Comparison of ENCODE assay signal across 12 cellular contexts in the genomic region with DNA sequence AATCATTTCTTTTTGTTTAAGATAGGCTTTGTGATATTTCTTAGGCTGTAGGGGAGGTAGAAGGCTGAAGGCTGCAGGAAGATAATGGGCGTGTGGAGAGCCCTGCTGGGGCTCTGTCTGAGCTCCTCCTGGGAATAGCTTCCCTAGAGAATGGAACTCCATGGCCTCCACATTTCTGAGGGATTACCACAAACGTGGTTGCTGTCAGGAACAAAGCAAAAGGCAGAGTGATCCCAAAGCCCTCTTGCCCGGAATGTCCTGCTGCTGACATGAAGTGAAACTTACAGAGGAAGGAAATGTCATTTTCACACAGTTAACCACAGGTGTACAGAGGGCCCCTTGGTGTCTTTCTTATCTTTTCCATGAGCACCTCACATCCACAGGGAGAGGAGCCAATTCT.
A peak's percentile ranks its signal among the peaks of the same experiment; 100 is the strongest.
DNase-seq lines count a peak whose midpoint lies in the region; ATAC-seq and TF ChIP-seq lines count a peak whose summit lies in the region.
"Had no signal": no experiment of that assay in that cellular context is flagged by ENCODE, and none has a peak within 500 bp of the region (broad histone marks: within the 10 kb centered on the region; RNA-seq: fewer than 3 reads in every experiment).

No MANE protein-coding gene starts in this region.

- H3K4me3 ChIP-seq in GM23338, result no peak overlapping the region
- no peak overlapping the region for H3K4me3 ChIP-seq in NT2/D1 (ENCODE audit: insufficient read length, low read depth)
- no peak overlapping the region for H3K4me3 ChIP-seq in gastroesophageal sphincter
- H3K4me3 ChIP-seq: heart left ventricle, upper lobe of left lung had no signal

- DNase-seq in SKM-1 treated with dmso at 0.1 percent for 144 hours (lab: John Stamatoyannopoulos, UW; ENCODE audit: unreplicated experiment) (peak; percentile 8), SKM-1 (lab: John Stamatoyannopoulos, UW; ENCODE audit: unreplicated experiment) (no peak), GM23338 (ENCODE audit: low spot score) (peak; percentile 20), NT2/D1 (ENCODE audit: low read depth, low spot score) (peak; percentile 55), NCI-H446 treated with DMSO at 0.1 percent for 48 hours (lab: John Stamatoyannopoulos, UW) (no peak), T-helper 17 cell (no peak)
- no peak for DNase-seq in natural killer cell treated with Interleukin-12 subunit alpha and Interleukin-12 subunit beta and Interleukin-15 and Interleukin-18, amount 100 ng/mL, for 72 hours (ENCODE audit: low spot score)
- DNase-seq: heart left ventricle; HFFc6; stimulated activated CD4-positive, alpha-beta T cell treated with anti-CD3 and anti-CD28 coated beads, Interleukin-4, amount 100 ng/mL, for 1 hour; upper lobe of left lung had no signal

- H3K9me3 Mint-ChIP-seq in GM23338, result no peaks in the 10 kb centered on the region
- no peaks in the 10 kb centered on the region for H3K9me3 Mint-ChIP-seq in natural killer cell treated with Interleukin-12 subunit alpha and Interleukin-12 subunit beta and Interleukin-15 and Interleukin-18, amount 100 ng/mL, for 72 hours
- H3K9me3 Mint-ChIP-seq: HFFc6 had no signal

- H3K36me3 ChIP-seq in GM23338 (ENCODE audit: insufficient read depth), result no peaks in the 10 kb centered on the region
- no peaks in the 10 kb centered on the region for H3K36me3 ChIP-seq in NT2/D1 (ENCODE audit: insufficient read depth, insufficient read length, low read length)
- H3K36me3 ChIP-seq in gastroesophageal sphincter, result no peaks in the 10 kb centered on the region
- H3K36me3 ChIP-seq: heart left ventricle, upper lobe of left lung had no signal

- ATAC-seq in GM23338, result peak; percentile 91
- peak; percentile 65 to 75 for ATAC-seq in natural killer cell treated with Interleukin-12 subunit alpha and Interleukin-12 subunit beta and Interleukin-15 and Interleukin-18, amount 100 ng/mL, for 72 hours
- no peak for ATAC-seq in gastroesophageal sphincter
- ATAC-seq in T-helper 17 cell, result no peak
- ATAC-seq: heart left ventricle had no signal

- no peak overlapping the region for H3K9ac ChIP-seq in NT2/D1 (ENCODE audit: insufficient read length, low read depth)

- H3K9me3 ChIP-seq in NT2/D1 (ENCODE audit: insufficient read depth, low read length), result no peaks in the 10 kb centered on the region
- no peaks in the 10 kb centered on the region for H3K9me3 ChIP-seq in gastroesophageal sphincter
- no peaks in the 10 kb centered on the region for H3K9me3 ChIP-seq in T-helper 17 cell (ENCODE audit: control insufficient read depth, low read length, poor library complexity, severe bottlenecking)
- H3K9me3 ChIP-seq: heart left ventricle, upper lobe of left lung had no signal

- H3F3A ChIP-seq in GM23338 (replicated peaks; ENCODE audit: low read depth), result no peaks in the 10 kb centered on the region

- H3K27me3 Mint-ChIP-seq in GM23338 (ENCODE audit: insufficient read depth, low read depth, poor library complexity) (peaks cover 12% of the 10 kb centered on the region), T-helper 17 cell (no peaks in the 10 kb centered on the region)
- peaks cover 0 to 2% of the 10 kb centered on the region in 2 donors for H3K27me3 Mint-ChIP-seq in natural killer cell treated with Interleukin-12 subunit alpha and Interleukin-12 subunit beta and Interleukin-15 and Interleukin-18, amount 100 ng/mL, for 72 hours

- H3K4me1 ChIP-seq in GM23338 (ENCODE audit: insufficient read depth) (no peaks in the 10 kb centered on the region), NT2/D1 (ENCODE audit: insufficient read depth, insufficient read length) (peaks cover 3% of the 10 kb centered on the region), gastroesophageal sphincter (peaks cover 0 to 5% (median 0%) of the 10 kb centered on the region in 3 donors)

- no peak for TF ChIP-seq POLR2A in gastroesophageal sphincter (IDR thresholded peaks at IDR 0.05)

- no peak overlapping the region for H3K27ac ChIP-seq in GM23338 (ENCODE audit: low read depth)
- no peak overlapping the region for H3K27ac ChIP-seq in gastroesophageal sphincter
- H3K27ac ChIP-seq: heart left ventricle, upper lobe of left lung had no signal

- H3K79me2 ChIP-seq in GM23338 (replicated peaks; ENCODE audit: insufficient read depth), result no peaks in the 10 kb centered on the region

- H3K4me2 ChIP-seq in GM23338, result no peak overlapping the region

- H3K27ac Mint-ChIP-seq in GM23338 (no peak overlapping the region), T-helper 17 cell (no peak overlapping the region)
- H3K27ac Mint-ChIP-seq in natural killer cell treated with Interleukin-12 subunit alpha and Interleukin-12 subunit beta and Interleukin-15 and Interleukin-18, amount 100 ng/mL, for 72 hours, result peak overlapping the region; percentile 29 to 80
- H3K27ac Mint-ChIP-seq: HFFc6 had no signal

- H3K4me3 Mint-ChIP-seq in GM23338 (no peak overlapping the region), T-helper 17 cell (no peak overlapping the region)
- H3K4me3 Mint-ChIP-seq in natural killer cell treated with Interleukin-12 subunit alpha and Interleukin-12 subunit beta and Interleukin-15 and Interleukin-18, amount 100 ng/mL, for 72 hours, result peak overlapping the region; percentile 77
- H3K4me3 Mint-ChIP-seq: HFFc6 had no signal

- no peak for TF ChIP-seq EP300 in gastroesophageal sphincter (IDR thresholded peaks at IDR 0.05)

- H3K4me1 Mint-ChIP-seq in GM23338 (peaks cover 12% of the 10 kb centered on the region), T-helper 17 cell (peaks cover 8% of the 10 kb centered on the region)
- peaks cover 33 to 45% of the 10 kb centered on the region in 2 donors for H3K4me1 Mint-ChIP-seq in natural killer cell treated with Interleukin-12 subunit alpha and Interleukin-12 subunit beta and Interleukin-15 and Interleukin-18, amount 100 ng/mL, for 72 hours (ENCODE audit: low read depth in 2 of 2)

- TF ChIP-seq CTCF in GM23338 (conservative IDR thresholded peaks at IDR 0.05; ENCODE audit: low read depth in 2 of 2) (no peak), gastroesophageal sphincter (IDR thresholded peaks at IDR 0.05) (no peak)

- 23 to 71% methylated on average over 1 to 2 of the region's 3 CpGs for WGBS in gastroesophageal sphincter (ENCODE audit: low coverage in 1 of 2), 2 donors

- H3K36me3 Mint-ChIP-seq in GM23338 (ENCODE audit: low read depth) (no peaks in the 10 kb centered on the region), T-helper 17 cell (ENCODE audit: low read depth) (no peaks in the 10 kb centered on the region)
- no peaks in the 10 kb centered on the region for H3K36me3 Mint-ChIP-seq in natural killer cell treated with Interleukin-12 subunit alpha and Interleukin-12 subunit beta and Interleukin-15 and Interleukin-18, amount 100 ng/mL, for 72 hours

- peaks cover 3% of the 10 kb centered on the region; the same call in 1 of the 2 replicates for H3K9me2 ChIP-seq in GM23338 (ENCODE audit: insufficient read depth)

- H3K27me3 ChIP-seq in GM23338 (ENCODE audit: insufficient read depth) (no peaks in the 10 kb centered on the region), NT2/D1 (ENCODE audit: insufficient read depth, insufficient read length) (no peaks in the 10 kb centered on the region), gastroesophageal sphincter (no peaks in the 10 kb centered on the region)
- H3K27me3 ChIP-seq: heart left ventricle, upper lobe of left lung had no signal

- H4K20me1 ChIP-seq in GM23338 (replicated peaks; ENCODE audit: insufficient read depth), result no peaks in the 10 kb centered on the region

- H2AFZ ChIP-seq in GM23338, result no peak overlapping the region

Comparison
In these comparisons a context has a peak if more than half of its experiments do, and no peak if none do; other contexts are left out.
1. DNase-seq: peak in SKM-1 treated with dmso at 0.1 percent for 144 hours (single experiment), GM23338 (single experiment) and NT2/D1 (single experiment); none in SKM-1 (single experiment), natural killer cell treated with Interleukin-12 subunit alpha and Interleukin-12 subunit beta and Interleukin-15 and Interleukin-18, amount 100 ng/mL, for 72 hours (single experiment), NCI-H446 treated with DMSO at 0.1 percent for 48 hours (single experiment) and T-helper 17 cell (0 of 3).
2. ATAC-seq: peak in GM23338 (single experiment) and natural killer cell treated with Interleukin-12 subunit alpha and Interleukin-12 subunit beta and Interleukin-15 and Interleukin-18, amount 100 ng/mL, for 72 hours (2 of 2); none in gastroesophageal sphincter (single experiment) and T-helper 17 cell (single experiment).
3. H3K27ac Mint-ChIP-seq: peak in natural killer cell treated with Interleukin-12 subunit alpha and Interleukin-12 subunit beta and Interleukin-15 and Interleukin-18, amount 100 ng/mL, for 72 hours (2 of 2); none in GM23338 (single experiment) and T-helper 17 cell (single experiment).